Comparison of ENCODE assay signal across 37 cellular contexts in the genomic region with DNA sequence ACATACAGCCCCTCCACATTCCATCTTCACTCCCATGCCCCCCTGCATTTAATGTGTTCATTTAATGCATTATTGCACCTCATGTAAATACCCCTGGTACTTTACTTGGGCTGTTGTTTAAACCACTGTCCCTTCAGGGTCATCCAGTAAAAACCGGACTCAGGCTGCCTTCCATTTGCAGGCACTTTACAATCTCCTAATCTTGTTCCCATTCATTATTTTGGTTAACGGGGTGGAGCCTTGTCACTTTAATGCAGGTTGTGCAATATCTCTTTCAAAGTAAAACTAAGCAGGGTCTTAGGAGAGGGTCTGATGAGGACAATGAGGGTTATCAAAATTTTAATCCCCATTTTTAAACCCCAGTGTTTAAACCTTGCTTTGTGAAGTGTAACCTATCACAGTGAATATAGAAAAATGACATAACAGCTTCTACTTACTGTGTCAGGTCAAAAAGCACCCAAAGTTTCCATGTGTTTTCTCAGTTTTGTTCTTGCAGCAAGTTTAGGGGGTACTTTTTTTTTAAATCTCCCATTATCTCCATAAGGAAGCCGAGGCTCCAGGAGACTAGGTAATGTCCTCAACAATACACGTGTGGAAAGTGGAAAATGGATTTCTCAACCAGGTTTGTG.
"Had no signal": no experiment of that assay in that cellular context is flagged by ENCODE, and none has a peak within 500 bp of the region (broad histone marks: within the 10 kb centered on the region; RNA-seq: fewer than 3 reads in every experiment).

No MANE protein-coding gene starts in this region.

- ATAC-seq: activated CD8-positive, alpha-beta memory T cell treated with anti-CD3 and anti-CD28 coated beads, Interleukin-2, amount 10 ng/mL, durations not matched to agents 7 days and 5 days; activated naive CD8-positive, alpha-beta T cell treated with anti-CD3 and anti-CD28 coated beads, Interleukin-2, amount 50 U/mL, for 24 hours; PC-3; Right ventricle myocardium inferior had no signal

- FAIRE-seq: bronchial epithelial cell, RCC 7860 had no signal

- H3K27ac ChIP-seq: RWPE1, WERI-Rb-1 had no signal

- DNase-seq: activated CD4-positive, alpha-beta memory T cell treated with anti-CD3 and anti-CD28 coated beads, Interleukin-2, amount 10 ng/mL, durations not matched to agents 7 days and 5 days; activated CD4-positive, alpha-beta T cell treated with anti-CD3 and anti-CD28 coated beads for 1 hour; activated CD4-positive, alpha-beta T cell treated with anti-CD3 and anti-CD28 coated beads for 48 hours; activated CD4-positive, CD25-positive, alpha-beta regulatory T cell; activated CD8-positive, alpha-beta memory T cell treated with anti-CD3 and anti-CD28 coated beads for 24 hours; activated CD8-positive, alpha-beta memory T cell treated with anti-CD3 and anti-CD28 coated beads, Interleukin-2, amount 10 ng/mL, durations not matched to agents 7 days and 5 days; activated CD8-positive, alpha-beta memory T cell treated with anti-CD3 and anti-CD28 coated beads, Interleukin-2, amount 50 U/mL, for 48 hours; activated effector memory CD4-positive, alpha-beta T cell treated with Interleukin-2 at 50 U/mL for 16 hours; activated naive CD4-positive, alpha-beta T cell treated with anti-CD3 and anti-CD28 coated beads, Interleukin-2, amount 10 ng/mL, durations not matched to agents 7 days and 5 days; activated naive CD8-positive, alpha-beta T cell treated with anti-CD3 and anti-CD28 coated beads, Interleukin-2, amount 50 U/mL, for 24 hours; activated T-cell treated with anti-CD3 and anti-CD28 coated beads, Interleukin-2, amount 50 U/mL, for 48 hours; anterior cingulate cortex; caudate nucleus; cerebellar nuclear complex; MM.1S; MV-4-11; NCI-H1092; NCI-H1417; NCI-H146; NCI-H187; NCI-H2029 treated with DMSO at 0.1 percent for 48 hours; NCI-H2107; NCI-H2171; NCI-H510A; NCI-H526 treated with DMSO at 0.1 percent for 48 hours; NK-92 treated with Interleukin-12 subunit alpha and Interleukin-12 subunit beta, amount 100 ng/mL, for 24 hours; PC-3; SIG-M5; SW 1271; T-helper 1 cell; T-helper 2 cell; T-helper 9 cell; WERI-Rb-1 had no signal

- H3K36me3 ChIP-seq: WERI-Rb-1 had no signal
